1 cellular context compared by ENCODE assay signal in the genomic region with DNA sequence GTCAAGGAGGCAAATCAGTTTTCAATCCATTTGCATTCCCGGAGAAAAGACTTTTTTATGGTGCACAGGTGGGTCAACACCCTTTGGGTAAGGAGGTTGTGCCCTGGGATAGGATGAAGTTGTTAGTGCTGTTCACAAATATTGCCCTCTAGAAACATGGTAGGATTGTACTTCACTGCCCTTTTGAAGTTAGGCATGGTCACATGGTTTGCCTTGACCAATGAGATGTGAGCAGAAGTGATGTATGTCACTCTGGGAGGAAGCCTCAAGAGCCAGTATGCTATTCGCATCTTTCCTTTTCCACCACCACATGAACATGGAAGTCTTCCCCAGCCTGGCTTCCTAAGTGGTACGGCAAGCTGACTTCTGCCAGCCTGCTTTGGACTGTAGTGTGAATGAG.
TF ChIP-seq lines count a peak whose summit lies in the region.

No MANE protein-coding gene starts in this region.

TF ChIP-seq in HCT116, 20 proteins besides CTCF, POLR2A, EP300 and RAD21 (continued from another document):
- TF ChIP-seq, protein P1, sequence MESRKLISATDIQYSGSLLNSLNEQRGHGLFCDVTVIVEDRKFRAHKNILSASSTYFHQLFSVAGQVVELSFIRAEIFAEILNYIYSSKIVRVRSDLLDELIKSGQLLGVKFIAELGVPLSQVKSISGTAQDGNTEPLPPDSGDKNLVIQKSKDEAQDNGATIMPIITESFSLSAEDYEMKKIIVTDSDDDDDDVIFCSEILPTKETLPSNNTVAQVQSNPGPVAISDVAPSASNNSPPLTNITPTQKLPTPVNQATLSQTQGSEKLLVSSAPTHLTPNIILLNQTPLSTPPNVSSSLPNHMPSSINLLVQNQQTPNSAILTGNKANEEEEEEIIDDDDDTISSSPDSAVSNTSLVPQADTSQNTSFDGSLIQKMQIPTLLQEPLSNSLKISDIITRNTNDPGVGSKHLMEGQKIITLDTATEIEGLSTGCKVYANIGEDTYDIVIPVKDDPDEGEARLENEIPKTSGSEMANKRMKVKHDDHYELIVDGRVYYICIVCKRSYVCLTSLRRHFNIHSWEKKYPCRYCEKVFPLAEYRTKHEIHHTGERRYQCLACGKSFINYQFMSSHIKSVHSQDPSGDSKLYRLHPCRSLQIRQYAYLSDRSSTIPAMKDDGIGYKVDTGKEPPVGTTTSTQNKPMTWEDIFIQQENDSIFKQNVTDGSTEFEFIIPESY (IDR thresholded peaks at IDR 0.05; ENCODE audit: extremely low read depth, insufficient replicate concordance, low read length), result no peak
- TF ChIP-seq TCF7L2 (IDR thresholded peaks at IDR 0.05; ENCODE audit: borderline replicate concordance, extremely low read depth, insufficient read depth, insufficient read length), result no peak
- TF ChIP-seq EZH2 (IDR thresholded peaks at IDR 0.05), result no peak
- TF ChIP-seq CEBPB (IDR thresholded peaks at IDR 0.05; ENCODE audit: low read depth), result no peak
- no peak for TF ChIP-seq SP1 (IDR thresholded peaks at IDR 0.05; ENCODE audit: low read depth)
- no peak for TF ChIP-seq POLR2AphosphoS5 (IDR thresholded peaks at IDR 0.05; ENCODE audit: low read depth, low read length)
- TF ChIP-seq ELF1 (IDR thresholded peaks at IDR 0.05; ENCODE audit: borderline replicate concordance, low read depth), result no peak
